In genomic region chr17:78977681-78977943, GRCh38 we compare ENCODE assay signal across 15 cellular contexts. TPM values are rescaled to one million over a fixed set of nuclear protein-coding genes. Genes with fewer than 3 reads are reported as not detected.
A peak's percentile ranks its signal among the peaks of the same experiment; 100 is the strongest.
DNase-seq lines count a peak whose midpoint lies in the region; ATAC-seq and TF ChIP-seq lines count a peak whose summit lies in the region.
"Had no signal": no experiment of that assay in that cellular context is flagged by ENCODE, and none has a peak within 500 bp of the region (broad histone marks: within the 10 kb centered on the region; RNA-seq: fewer than 3 reads in every experiment).

No MANE protein-coding gene starts in this region.

- H3K27me3 ChIP-seq in BLaER1 (no peaks in the 10 kb centered on the region), IMR-90 (ENCODE audit: control insufficient read depth, insufficient read depth, low read length) (no peaks in the 10 kb centered on the region), endocrine pancreas (ENCODE audit: control insufficient read depth, insufficient read depth, low read length) (no peaks in the 10 kb centered on the region)

- H3K9ac ChIP-seq in BLaER1 (peak overlapping the region; percentile 73), IMR-90 (ENCODE audit: low read depth, low read length) (no peak overlapping the region), endocrine pancreas (ENCODE audit: control insufficient read depth, insufficient read depth, low read length) (peak overlapping the region; percentile 8)

- no peak overlapping the region for H2AFZ ChIP-seq in IMR-90 (replicated peaks; ENCODE audit: low read length, poor library complexity)

- H3K79me1 ChIP-seq in IMR-90 (ENCODE audit: low read depth in 1 of 2, low read length in 2 of 2): peaks cover 4 to 47% of the 10 kb centered on the region in 2 experiments; a peak in 2 of 4 replicates

- DNase-seq in IMR-90 (no peak), osteocyte (ENCODE audit: extremely low spot score, unreplicated experiment) (no peak), RKO (ENCODE audit: low spot score) (no peak), SKM-1 (lab: John Stamatoyannopoulos, UW; ENCODE audit: unreplicated experiment) (no peak)
- DNase-seq: CD8-positive, alpha-beta memory T cell; effector memory CD4-positive, alpha-beta T cell; glutamatergic neuron; NCI-H187 treated with DMSO at 0.1 percent for 48 hours; stimulated activated CD4-positive, alpha-beta T cell treated with anti-CD3 and anti-CD28 coated beads, Interleukin-4, amount 100 ng/mL, for 24 hours had no signal

- H3K9me1 ChIP-seq in IMR-90 (ENCODE audit: insufficient read depth, low read length): peaks cover 18% of the 10 kb centered on the region

- H3K4me3 Mint-ChIP-seq in osteocyte (ENCODE audit: unreplicated experiment): peak overlapping the region; percentile 47
- H3K4me3 Mint-ChIP-seq: stimulated activated naive CD8-positive, alpha-beta T cell treated with anti-CD3 and anti-CD28 coated beads, Interleukin-15, Interleukin-2, amounts not matched to agents 100 ng/mL and 50 ng/mL, for 24 hours had no signal

- H3K4me3 ChIP-seq in BLaER1: peak overlapping the region; percentile 62; the same call in 1 of the 2 replicates
- H3K4me3 ChIP-seq in IMR-90 (ENCODE audit: insufficient read depth, low read depth, low read length): no peak overlapping the region
- H3K4me3 ChIP-seq in endocrine pancreas (ENCODE audit: control insufficient read depth, insufficient read depth, low read length): no peak overlapping the region

- intact Hi-C loops in IMR-90 (cut with micrococcal nuclease): no loop called here

- H3K4me1 ChIP-seq in BLaER1 (peaks cover 71% of the 10 kb centered on the region), IMR-90 (ENCODE audit: control insufficient read depth, insufficient read depth, low read length) (peaks cover 31% of the 10 kb centered on the region), endocrine pancreas (ENCODE audit: control insufficient read depth, insufficient read depth, low read length) (no peaks in the 10 kb centered on the region)

- no peak overlapping the region for H3K23ac ChIP-seq in IMR-90 (ENCODE audit: low read depth, low read length)

- H3K27me3 Mint-ChIP-seq in osteocyte (ENCODE audit: unreplicated experiment): no peaks in the 10 kb centered on the region
- H3K27me3 Mint-ChIP-seq: progenitor cell of endocrine pancreas; stimulated activated naive CD8-positive, alpha-beta T cell treated with anti-CD3 and anti-CD28 coated beads, Interleukin-15, Interleukin-2, amounts not matched to agents 100 ng/mL and 50 ng/mL, for 24 hours had no signal

- no peak overlapping the region for H3K56ac ChIP-seq in IMR-90 (ENCODE audit: extremely low read depth, insufficient read depth, low read length)

- no peak overlapping the region for H3K14ac ChIP-seq in IMR-90 (replicated peaks; ENCODE audit: low read depth, low read length)

- 82% methylated on average over 4 of the region's 8 CpGs; no CpG with 5 or more reads in 1 of the 2 experiments for whole genome bisulfite sequencing in IMR-90 (ENCODE audit: extremely low coverage in 2 of 2, insufficient read length in 1 of 2), 2 experiments

- no peak overlapping the region for H4K5ac ChIP-seq in IMR-90 (ENCODE audit: low read depth, low read length)

- in situ Hi-C loops in IMR-90 (cut with MboI; ENCODE audit: low sequenced_read_pairs): no loop called here

- no peak for TF ChIP-seq RAD21 in IMR-90 (IDR thresholded peaks at IDR 0.05; ENCODE audit: low read length)

- H4K8ac ChIP-seq in IMR-90 (ENCODE audit: low read depth in 2 of 2, low read length in 2 of 2): no peak overlapping the region

- H3K36me3 ChIP-seq in BLaER1 (peaks cover 38% of the 10 kb centered on the region), IMR-90 (ENCODE audit: control insufficient read depth, insufficient read depth, low read length) (0 out of 2 replicates have a peak, but pooled peaks cover 2% of the 10 kb centered on the region), endocrine pancreas (ENCODE audit: control insufficient read depth, insufficient read depth, low read length) (no peaks in the 10 kb centered on the region)

- peaks cover 35% of the 10 kb centered on the region; the same call in 1 of the 2 replicates for H4K20me1 ChIP-seq in BLaER1
- H4K20me1 ChIP-seq in IMR-90 (ENCODE audit: insufficient read depth, low read length): no peaks in the 10 kb centered on the region

- H2BK5ac ChIP-seq in IMR-90 (ENCODE audit: low read depth, low read length, poor library complexity, severe bottlenecking): no peak overlapping the region

- H2BK120ac ChIP-seq in IMR-90 (ENCODE audit: low read depth, low read length): no peak overlapping the region

- H2BK20ac ChIP-seq in IMR-90 (ENCODE audit: low read depth, low read length): no peak overlapping the region

- dilution Hi-C loops in IMR-90 (cut with HindIII; ENCODE audit: low sequenced_read_pairs, unreplicated experiment): no loop called here

- POLR2A ChIA-PET in IMR-90 (lab: Charles Lee; ENCODE audit: unreplicated experiment): no interaction called here

- H3K27ac ChIP-seq in BLaER1 (peak overlapping the region; percentile 41; the same call in 1 of the 2 replicates), IMR-90 (ENCODE audit: insufficient read depth, low read length) (no peak overlapping the region)

- peak overlapping the region; percentile 97 for H3K4me2 ChIP-seq in BLaER1
- no peak overlapping the region for H3K4me2 ChIP-seq in IMR-90 (ENCODE audit: low read depth, low read length)

- TF ChIP-seq CTCF in IMR-90 (conservative IDR thresholded peaks at IDR 0.05; ENCODE audit: low read depth, low read length): no peak
- no peak for TF ChIP-seq CTCF in osteocyte (IDR thresholded peaks at IDR 0.05)

- H3K18ac ChIP-seq in IMR-90 (ENCODE audit: low read depth, low read length): no peak overlapping the region

- H3K36me3 Mint-ChIP-seq in osteocyte (ENCODE audit: unreplicated experiment): peaks cover 5% of the 10 kb centered on the region
- H3K36me3 Mint-ChIP-seq: CD8-positive, alpha-beta memory T cell had no signal

- no peaks in the 10 kb centered on the region for H3K9me3 Mint-ChIP-seq in osteocyte (ENCODE audit: unreplicated experiment)
- H3K9me3 Mint-ChIP-seq: CD8-positive, alpha-beta memory T cell; stimulated activated naive CD8-positive, alpha-beta T cell treated with anti-CD3 and anti-CD28 coated beads, Interleukin-15, Interleukin-2, amounts not matched to agents 100 ng/mL and 50 ng/mL, for 24 hours had no signal

- no peak for ATAC-seq in IMR-90 (ENCODE audit: low read depth)
- ATAC-seq in HG03378 (IDR thresholded peaks at IDR 0.05; ENCODE audit: unreplicated experiment): no peak
- no peak for ATAC-seq in HG03565 (IDR thresholded peaks at IDR 0.05; ENCODE audit: unreplicated experiment)

- peaks cover 55% of the 10 kb centered on the region for H3K4me1 Mint-ChIP-seq in osteocyte (ENCODE audit: unreplicated experiment)

- no peak for TF ChIP-seq POLR2A in IMR-90 (IDR thresholded peaks at IDR 0.05; ENCODE audit: low read depth, low read length)

- peak overlapping the region; percentile 36; the same call in 1 of the 2 replicates for H2AK5ac ChIP-seq in IMR-90 (ENCODE audit: low read depth, low read length)

- H2BK15ac ChIP-seq in IMR-90 (ENCODE audit: low read depth, low read length): no peak overlapping the region

- H3K4ac ChIP-seq in IMR-90 (ENCODE audit: low read depth, low read length): no peak overlapping the region; the same call in 1 of the 2 replicates

- H2AK9ac ChIP-seq in IMR-90 (replicated peaks; ENCODE audit: low read depth, low read length, poor library complexity): peak overlapping the region; percentile 52

- H3K9me3 ChIP-seq in BLaER1 (no peaks in the 10 kb centered on the region), IMR-90 (ENCODE audit: control insufficient read depth, insufficient read depth, low read length) (no peaks in the 10 kb centered on the region), endocrine pancreas (ENCODE audit: control insufficient read depth, low read length) (no peaks in the 10 kb centered on the region)

- no TSS peak for BruUV-seq in IMR-90 (replicated peaks; lab: Mats Ljungman, UMichigan)

- CTCF ChIA-PET in IMR-90 (lab: Yijun Ruan, JAX): no interaction called here

- peak overlapping the region; percentile 71 for H3K27ac Mint-ChIP-seq in osteocyte (ENCODE audit: unreplicated experiment)
- H3K27ac Mint-ChIP-seq: CD8-positive, alpha-beta memory T cell; progenitor cell of endocrine pancreas; stimulated activated naive CD8-positive, alpha-beta T cell treated with anti-CD3 and anti-CD28 coated beads, Interleukin-15, Interleukin-2, amounts not matched to agents 100 ng/mL and 50 ng/mL, for 24 hours had no signal

- H4K91ac ChIP-seq in IMR-90 (ENCODE audit: insufficient read depth, low read depth, low read length): no peak overlapping the region

TF ChIP-seq in IMR-90, 13 proteins besides CTCF, POLR2A, EP300 and RAD21 (continues in another document):
- TF ChIP-seq RCOR1 (IDR thresholded peaks at IDR 0.05; ENCODE audit: insufficient replicate concordance, low read length) (no peak), FOS (IDR thresholded peaks at IDR 0.05; ENCODE audit: low read depth, low read length) (no peak)

RNA-seq across cellular contexts. Expression of gene LGALS3BP, which starts 2.1 kb away (rescaled TPM):
- total RNA-seq in IMR-90 (2012; rRNA removed): 33.7 and 34.7 TPM in 2 replicates
- 249 and 273 TPM in 2 replicates for polyA plus RNA-seq in IMR-90 (2012; rRNA removed)
- 146 and 259 TPM in 2 replicates for polyA plus RNA-seq in IMR-90 (2012; cell fraction: cytosol; rRNA removed)
- 165 and 308 TPM in 2 replicates for polyA plus RNA-seq in IMR-90 (2012; cell fraction: nucleus; rRNA removed; ENCODE audit: low replicate concordance)
- total RNA-seq in osteocyte: 439 and 456 TPM in 2 replicates

RNA-seq across cellular contexts. Expression of gene CANT1, which starts 32.0 kb away (rescaled TPM):
- total RNA-seq in IMR-90 (2012; rRNA removed): 50.0 and 51.8 TPM in 2 replicates
- polyA plus RNA-seq in IMR-90 (2012; rRNA removed): 73.4 and 90.7 TPM in 2 replicates
- polyA plus RNA-seq in IMR-90 (2012; cell fraction: cytosol; rRNA removed): 61.1 and 63.0 TPM in 2 replicates
- polyA plus RNA-seq in IMR-90 (2012; cell fraction: nucleus; rRNA removed; ENCODE audit: low replicate concordance): 33.7 and 43.7 TPM in 2 replicates
- total RNA-seq in osteocyte: 61.1 and 62.3 TPM in 2 replicates

RNA-seq across cellular contexts. Expression of gene C1QTNF1, which starts 46.4 kb away (rescaled TPM):
- total RNA-seq in IMR-90 (2012; rRNA removed) (1.7 and 3.4 TPM in 2 replicates), osteocyte (196 and 203 TPM in 2 replicates)
- 8.4 and 9.0 TPM in 2 replicates for polyA plus RNA-seq in IMR-90 (2012; rRNA removed)
- polyA plus RNA-seq in IMR-90 (2012; cell fraction: cytosol; rRNA removed): 5.2 and 16.8 TPM in 2 replicates
- polyA plus RNA-seq in IMR-90 (2012; cell fraction: nucleus; rRNA removed; ENCODE audit: low replicate concordance): 7.4 and 9.5 TPM in 2 replicates
- polyA plus RNA-seq: CD8-positive, alpha-beta memory T cell had no signal

RNA-seq across cellular contexts. Expression of gene TIMP2, which starts 52.4 kb away (rescaled TPM):
- total RNA-seq in IMR-90 (2012; rRNA removed): 43.9 and 48.6 TPM in 2 replicates
- polyA plus RNA-seq in IMR-90 (2012; rRNA removed): 352 and 416 TPM in 2 replicates
- polyA plus RNA-seq in IMR-90 (2012; cell fraction: cytosol; rRNA removed): 411 and 495 TPM in 2 replicates
- polyA plus RNA-seq in IMR-90 (2012; cell fraction: nucleus; rRNA removed; ENCODE audit: low replicate concordance): 193 and 240 TPM in 2 replicates
- total RNA-seq in osteocyte: 1,096 and 1,211 TPM in 2 replicates

Comparison
In these comparisons a context has a peak if more than half of its experiments do, and no peak if none do; other contexts are left out.
1. RNA of gene LGALS3BP, which starts 2.1 kb away (total RNA-seq): 439 to 456 TPM in osteocyte; 33.7 to 34.7 TPM in IMR-90; every median in the first group is over 10 times any median in the second.
2. RNA of gene C1QTNF1, which starts 46.4 kb away (total RNA-seq): 196 to 203 TPM in osteocyte; 1.7 to 3.4 TPM in IMR-90; every median in the first group is over 10 times any median in the second.